Comparison of ENCODE assay signal across 11 cellular contexts in genomic region chrX:150507251-150507856, GRCh38.
DNase-seq lines count a peak whose midpoint lies in the region; ATAC-seq, FAIRE-seq and TF ChIP-seq lines count a peak whose summit lies in the region.
"Had no signal": no experiment of that assay in that cellular context is flagged by ENCODE, and none has a peak within 500 bp of the region (broad histone marks: within the 10 kb centered on the region; RNA-seq: fewer than 3 reads in every experiment).

No MANE protein-coding gene starts in this region.

- no peaks in the 10 kb centered on the region for H3K36me3 ChIP-seq in GM23248 (ENCODE audit: low read depth)
- no peaks in the 10 kb centered on the region for H3K36me3 ChIP-seq in K562 (ENCODE audit: control insufficient read depth, insufficient read depth, low read length)
- no peaks in the 10 kb centered on the region for H3K36me3 ChIP-seq in iPS-20b (ENCODE audit: insufficient read depth, low read depth, low read length)
- H3K36me3 ChIP-seq in skeletal muscle tissue (ENCODE audit: control insufficient read depth in 3 of 3, insufficient read depth in 3 of 3, low read length in 3 of 3) = no peaks in the 10 kb centered on the region

- CTCF ChIA-PET in K562 (lab: Yijun Ruan, JAX; ENCODE audit: low intra/inter-chr PET ratio) = no interaction called here

- no peaks in the 10 kb centered on the region for H3K9me1 ChIP-seq in K562 (ENCODE audit: control insufficient read depth, insufficient read depth, low read length)

- H3K27me3 ChIP-seq in GM23248 (replicated peaks; ENCODE audit: insufficient read depth) (no peaks in the 10 kb centered on the region), K562 (ENCODE audit: control insufficient read depth in 2 of 2, insufficient read depth in 2 of 2, low read length in 2 of 2) (peaks cover 3 to 62% of the 10 kb centered on the region in 2 experiments; a peak in 4 of 5 replicates), iPS-20b (ENCODE audit: insufficient read depth, low read length) (no peaks in the 10 kb centered on the region), skeletal muscle tissue (ENCODE audit: control insufficient read depth in 3 of 3, insufficient read depth in 3 of 3, low read length in 3 of 3) (no peaks in the 10 kb centered on the region)

- H3K9me3 ChIP-seq in GM23248 (ENCODE audit: low read depth) = no peaks in the 10 kb centered on the region
- H3K9me3 ChIP-seq in K562 (replicated peaks; ENCODE audit: control insufficient read depth, insufficient read depth, low read depth, low read length) = no peaks in the 10 kb centered on the region
- no peaks in the 10 kb centered on the region for H3K9me3 ChIP-seq in iPS-20b (ENCODE audit: insufficient read depth, low read depth, low read length)
- H3K9me3 ChIP-seq in skeletal muscle tissue (ENCODE audit: control insufficient read depth in 3 of 3, low read length in 3 of 3) = no peaks in the 10 kb centered on the region
- H3K9me3 ChIP-seq: SK-N-SH had no signal

- TF ChIP-seq POLR2A in K562 (conservative IDR thresholded peaks at IDR 0.05) = no peak

- peaks cover 12% of the 10 kb centered on the region; the same call in 1 of the 2 replicates for H3F3A ChIP-seq in GM23248 (ENCODE audit: insufficient read depth)

- H3K27ac ChIP-seq in GM23248 (peak overlapping the region; percentile 43), K562 (ENCODE audit: extremely low read depth, low read depth, low read length) (no peak overlapping the region), iPS-20b (ENCODE audit: low read length) (peak overlapping the region; percentile 68), skeletal muscle tissue (ENCODE audit: low read depth, low read length) (no peak overlapping the region)

- POLR2A ChIA-PET in K562 (lab: Yijun Ruan, JAX) = no interaction called here

- H3K9me2 ChIP-seq in GM23248 (ENCODE audit: insufficient read depth) = no peaks in the 10 kb centered on the region
- H3K9me2 ChIP-seq: SK-N-SH had no signal

- TF ChIP-seq EP300 in K562 (IDR thresholded peaks at IDR 0.05; ENCODE audit: low read length) = no peak

- ATAC-seq in K562 = peak; percentile 57
- ATAC-seq in HG03469 (IDR thresholded peaks at IDR 0.05; ENCODE audit: unreplicated experiment) = no peak
- ATAC-seq in GM21619 (IDR thresholded peaks at IDR 0.05; ENCODE audit: unreplicated experiment) = no peak

- BruUV-seq in K562 (replicated peaks; lab: Mats Ljungman, UMichigan) = no TSS peak

- H3K4me2 ChIP-seq in GM23248 (ENCODE audit: unreplicated experiment) (peak overlapping the region; percentile 61), K562 (ENCODE audit: insufficient read depth, low read length) (peak overlapping the region; percentile 32; the same call in 1 of the 2 replicates)
- H3K4me2 ChIP-seq: SK-N-SH had no signal

- no peak for TF ChIP-seq RAD21 in K562 (CRISPR knock-in tag; conservative IDR thresholded peaks at IDR 0.05 in 1 of 2, IDR thresholded peaks at IDR 0.05 in 1 of 2)

- H2AFZ ChIP-seq in GM23248 (peak overlapping the region; percentile 69), K562 (ENCODE audit: low read depth, low read length) (peak overlapping the region; percentile 45; the same call in 1 of the 2 replicates)

- FAIRE-seq in K562 (lab: Jason Lieb, UNC) = no peak

- peak; percentile 64 for DNase-seq in GM23248
- DNase-seq in K562 (ENCODE audit: extremely low read depth in 1 of 4, low spot score in 3 of 4) = no peak
- DNase-seq in NCI-H446 (lab: John Stamatoyannopoulos, UW) = no peak
- no peak for DNase-seq in occipital lobe (lab: John Stamatoyannopoulos, UW)
- DNase-seq: activated CD4-positive, alpha-beta T cell treated with anti-CD3 and anti-CD28 coated beads, Interleukin-2, amount 50 U/mL, for 4 hours; activated naive CD4-positive, alpha-beta T cell treated with anti-CD3 and anti-CD28 coated beads for 36 hours; SK-N-SH had no signal

- H3K9ac ChIP-seq in GM23248 (peak overlapping the region; percentile 47), K562 (ENCODE audit: insufficient read depth in 1 of 2, low read depth in 2 of 2, low read length in 2 of 2) (peak overlapping the region in 1 of 2 experiments; percentile 6; a peak in 1 of 4 replicates), iPS-20b (ENCODE audit: low read depth, low read length) (peak overlapping the region; percentile 80; the same call in 1 of the 2 replicates), skeletal muscle tissue (ENCODE audit: low read depth in 1 of 3, low read length in 3 of 3) (peak overlapping the region in 1 of 3 donors; percentile 33)
- H3K9ac ChIP-seq: SK-N-SH had no signal

- in situ Hi-C loops in GM23248 (cut with MboI) = no loop called here
- in situ Hi-C loops in K562 (cut with MboI) = no loop called here

- H3K4me1 ChIP-seq in GM23248 (ENCODE audit: insufficient read depth) (peaks cover 30% of the 10 kb centered on the region), K562 (replicated peaks in 1 of 2; ENCODE audit: control insufficient read depth in 2 of 2, insufficient read depth in 2 of 2, low read length in 2 of 2) (peaks cover 0 to 5% of the 10 kb centered on the region in 2 experiments; a peak in 2 of 5 replicates), iPS-20b (ENCODE audit: insufficient read depth, low read length) (peaks cover 19% of the 10 kb centered on the region; the same call in 1 of the 2 replicates), skeletal muscle tissue (ENCODE audit: control insufficient read depth in 3 of 3, insufficient read depth in 3 of 3, low read length in 3 of 3) (peaks cover 24 to 48% (median 37%) of the 10 kb centered on the region in 3 donors)

- H3K79me2 ChIP-seq in GM23248 (ENCODE audit: insufficient read depth) (no peaks in the 10 kb centered on the region), K562 (ENCODE audit: control insufficient read depth, insufficient read depth, low read length) (no peaks in the 10 kb centered on the region)

- intact Hi-C loops in K562 (cut with micrococcal nuclease) = no loop called here

- no peaks in the 10 kb centered on the region for H4K20me1 ChIP-seq in GM23248 (ENCODE audit: insufficient read depth)
- H4K20me1 ChIP-seq in K562 (replicated peaks; ENCODE audit: control insufficient read depth, insufficient read depth, low read length) = no peaks in the 10 kb centered on the region; the same call in 1 of the 2 replicates

- WGBS in GM23248 (ENCODE audit: low coverage in 1 of 2, low lambda C conversion rate in 2 of 2, missing lambda C conversion rate in 2 of 2), 2 experiments = 14 to 16% methylated on average over 13 to 16 of the region's 19 CpGs
- WGBS in K562 (ENCODE audit: insufficient coverage, low coverage, missing lambda C conversion rate) = 15% methylated on average over 19 of the region's 19 CpGs

- H3K4me3 ChIP-seq in GM23248 = no peak overlapping the region
- H3K4me3 ChIP-seq in K562 = no peak overlapping the region
- peak overlapping the region; percentile 51; the same call in 1 of the 2 replicates for H3K4me3 ChIP-seq in iPS-20b (ENCODE audit: low read length)
- peak overlapping the region in 2 of 3 donors; percentile 7 to 9 for H3K4me3 ChIP-seq in skeletal muscle tissue (ENCODE audit: low read length in 3 of 3)

- no peak for TF ChIP-seq CTCF in K562 (IDR thresholded peaks at IDR 0.05 in 2 of 3, conservative IDR thresholded peaks at IDR 0.05 in 1 of 3; ENCODE audit: insufficient read depth in 2 of 3, low read depth in 1 of 3, low read length in 3 of 3)

TF ChIP-seq in K562, 482 proteins besides CTCF, POLR2A, EP300 and RAD21:
- TF ChIP-seq CBFA2T3 (IDR thresholded peaks at IDR 0.05) (0 out of 2 replicates have a peak, but pooled peaks have one; percentile 5), MITF (IDR thresholded peaks at IDR 0.05) (no peak), EP400 (IDR thresholded peaks at IDR 0.05) (no peak), ZNF212 (CRISPR knock-in tag; IDR thresholded peaks at IDR 0.05) (no peak), SOX6 (IDR thresholded peaks at IDR 0.05) (peak; percentile 75), IRF2 (CRISPR knock-in tag; IDR thresholded peaks at IDR 0.05) (no peak)
TF ChIP-seq in K562: peak in this region for 2.

Comparison
In these comparisons a context has a peak if more than half of its experiments do, and no peak if none do; other contexts are left out.
1. H3K27ac ChIP-seq: peak in GM23248 (single experiment) and iPS-20b (single experiment); none in K562 (single experiment) and skeletal muscle tissue (single experiment).
2. H3K4me3 ChIP-seq: peak in iPS-20b (single experiment) and skeletal muscle tissue (2 of 3); none in GM23248 (single experiment) and K562 (single experiment).